Comparison of ENCODE assay signal across 20 cellular contexts in the genomic region with DNA sequence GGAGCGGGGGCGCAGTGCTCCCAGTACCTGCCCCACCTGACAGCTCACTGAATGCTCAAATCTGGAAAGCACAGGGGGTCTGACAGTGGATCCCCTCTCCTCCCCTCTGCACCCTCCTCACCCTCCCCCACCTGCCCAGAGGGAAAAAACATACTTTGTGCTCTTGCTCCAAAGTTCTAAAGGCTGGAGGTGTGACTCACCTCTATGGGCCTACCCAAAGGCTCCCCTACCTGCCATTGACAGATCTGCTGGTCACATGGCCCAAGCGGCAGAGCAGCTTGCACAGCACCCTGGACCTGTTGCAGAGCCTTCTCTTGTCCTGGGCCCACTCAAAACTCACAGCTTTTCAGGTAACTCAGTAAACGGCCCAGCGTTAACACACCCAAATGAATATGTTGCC. TPM values are rescaled to one million over a fixed set of nuclear protein-coding genes. Genes with fewer than 3 reads are reported as not detected.
A peak's percentile ranks its signal among the peaks of the same experiment; 100 is the strongest.
DNase-seq lines count a peak whose midpoint lies in the region; ATAC-seq and FAIRE-seq lines count a peak whose summit lies in the region.
"Had no signal": no experiment of that assay in that cellular context is flagged by ENCODE, and none has a peak within 500 bp of the region (broad histone marks: within the 10 kb centered on the region; RNA-seq: fewer than 3 reads in every experiment).

No MANE protein-coding gene starts in this region.

- no peak overlapping the region for H2BK15ac ChIP-seq in mesendoderm (replicated peaks; ENCODE audit: low read depth)

- no peak overlapping the region for H4K5ac ChIP-seq in mesendoderm (ENCODE audit: low read length)

- H3K27ac Mint-ChIP-seq in stimulated activated naive CD8-positive, alpha-beta T cell treated with anti-CD3 and anti-CD28 coated beads, Interleukin-15, Interleukin-2, amounts not matched to agents 100 ng/mL and 50 ng/mL, for 24 hours = peak overlapping the region; percentile 45
- no peak overlapping the region for H3K27ac Mint-ChIP-seq in activated naive CD8-positive, alpha-beta T cell treated with anti-CD3 and anti-CD28 coated beads, Interleukin-2, amount 50 U/mL, for 24 hours
- H3K27ac Mint-ChIP-seq: neural progenitor cell; T-helper 2 cell treated with Interferon-gamma antibody and Interleukin-4, amounts not matched to agents 5 μg/mL and 100 μg/mL, for 36 hours had no signal

- H3K36me3 ChIP-seq in mesendoderm (ENCODE audit: control insufficient read depth, insufficient read depth, low read length) = no peaks in the 10 kb centered on the region

- no peak overlapping the region for H2BK120ac ChIP-seq in mesendoderm (ENCODE audit: low read depth, low read length)

- no peak overlapping the region for H2BK5ac ChIP-seq in mesendoderm (ENCODE audit: low read length)

- H3K4ac ChIP-seq in mesendoderm (ENCODE audit: low read depth, low read length) = no peak overlapping the region

- no peak for DNase-seq in stimulated activated naive CD8-positive, alpha-beta T cell treated with anti-CD3 and anti-CD28 coated beads, Interleukin-15, Interleukin-2, amounts not matched to agents 100 U/mL and 50 U/mL, for 24 hours
- no peak for DNase-seq in activated naive CD8-positive, alpha-beta T cell treated with anti-CD3 and anti-CD28 coated beads, Interleukin-2, amount 50 U/mL, for 24 hours
- DNase-seq in mesendoderm = peak; percentile 47
- DNase-seq in effector CD8-positive, alpha-beta T cell (lab: John Stamatoyannopoulos, UW) = no peak
- no peak for DNase-seq in NCI-H1048 (lab: John Stamatoyannopoulos, UW)
- no peak for DNase-seq in GM19239 (ENCODE audit: insufficient read length, low spot score)
- DNase-seq: activated CD4-positive, CD25-positive, alpha-beta regulatory T cell; aorta; CD4-positive, CD25-positive, alpha-beta regulatory T cell; cerebellar nuclear complex; DND-41; NCI-H1417 treated with DMSO at 0.1 percent for 48 hours; NCI-H526; right cardiac atrium had no signal

- peaks cover 16% of the 10 kb centered on the region for H3K9me3 Mint-ChIP-seq in stimulated activated naive CD8-positive, alpha-beta T cell treated with anti-CD3 and anti-CD28 coated beads, Interleukin-15, Interleukin-2, amounts not matched to agents 100 ng/mL and 50 ng/mL, for 24 hours
- peaks cover 19% of the 10 kb centered on the region for H3K9me3 Mint-ChIP-seq in activated naive CD8-positive, alpha-beta T cell treated with anti-CD3 and anti-CD28 coated beads, Interleukin-2, amount 50 U/mL, for 24 hours

- no peaks in the 10 kb centered on the region for H3K79me2 ChIP-seq in mesendoderm (ENCODE audit: control insufficient read depth, insufficient read depth, low read length)

- no peaks in the 10 kb centered on the region for H3K27me3 ChIP-seq in mesendoderm (ENCODE audit: insufficient read depth, low read length, poor library complexity)
- H3K27me3 ChIP-seq: neural progenitor cell had no signal

- H4K8ac ChIP-seq in mesendoderm (ENCODE audit: low read depth, low read length) = no peak overlapping the region

- no peak overlapping the region for H3K23ac ChIP-seq in mesendoderm (ENCODE audit: low read length)

- H3K4me2 ChIP-seq in mesendoderm (ENCODE audit: low read length) = no peak overlapping the region
- H3K4me2 ChIP-seq: neural progenitor cell had no signal

- H3K4me1 Mint-ChIP-seq in stimulated activated naive CD8-positive, alpha-beta T cell treated with anti-CD3 and anti-CD28 coated beads, Interleukin-15, Interleukin-2, amounts not matched to agents 100 ng/mL and 50 ng/mL, for 24 hours (ENCODE audit: low read depth) = no peaks in the 10 kb centered on the region
- no peaks in the 10 kb centered on the region for H3K4me1 Mint-ChIP-seq in activated naive CD8-positive, alpha-beta T cell treated with anti-CD3 and anti-CD28 coated beads, Interleukin-2, amount 50 U/mL, for 24 hours
- H3K4me1 Mint-ChIP-seq: neural progenitor cell had no signal

- H3K9ac ChIP-seq in mesendoderm (ENCODE audit: low read length) = no peak overlapping the region
- H3K9ac ChIP-seq: neural progenitor cell had no signal

- H3K18ac ChIP-seq in mesendoderm (ENCODE audit: low read length) = no peak overlapping the region

- H3K27me3 Mint-ChIP-seq in stimulated activated naive CD8-positive, alpha-beta T cell treated with anti-CD3 and anti-CD28 coated beads, Interleukin-15, Interleukin-2, amounts not matched to agents 100 ng/mL and 50 ng/mL, for 24 hours = no peaks in the 10 kb centered on the region
- H3K27me3 Mint-ChIP-seq in activated naive CD8-positive, alpha-beta T cell treated with anti-CD3 and anti-CD28 coated beads, Interleukin-2, amount 50 U/mL, for 24 hours = no peaks in the 10 kb centered on the region
- H3K27me3 Mint-ChIP-seq: CD4-positive, CD25-positive, alpha-beta regulatory T cell had no signal

- peaks cover 22% of the 10 kb centered on the region for H3K36me3 Mint-ChIP-seq in stimulated activated naive CD8-positive, alpha-beta T cell treated with anti-CD3 and anti-CD28 coated beads, Interleukin-15, Interleukin-2, amounts not matched to agents 100 ng/mL and 50 ng/mL, for 24 hours (ENCODE audit: low read depth)
- peaks cover 14% of the 10 kb centered on the region for H3K36me3 Mint-ChIP-seq in activated naive CD8-positive, alpha-beta T cell treated with anti-CD3 and anti-CD28 coated beads, Interleukin-2, amount 50 U/mL, for 24 hours (ENCODE audit: low read depth)

- H3K4me3 ChIP-seq in mesendoderm (ENCODE audit: low read length) = no peak overlapping the region
- H3K4me3 ChIP-seq: neural progenitor cell had no signal

- no peak for ATAC-seq in stimulated activated naive CD8-positive, alpha-beta T cell treated with anti-CD3 and anti-CD28 coated beads, Interleukin-15, Interleukin-2, amounts not matched to agents 100 U/mL and 50 U/mL, for 24 hours
- peak; percentile 33 for ATAC-seq in activated naive CD8-positive, alpha-beta T cell treated with anti-CD3 and anti-CD28 coated beads, Interleukin-2, amount 50 U/mL, for 24 hours
- ATAC-seq in HG02642 (IDR thresholded peaks at IDR 0.05; ENCODE audit: poor library complexity, unreplicated experiment) = no peak

- H2AK5ac ChIP-seq in mesendoderm (ENCODE audit: low read length) = no peak overlapping the region

- no peaks in the 10 kb centered on the region for H3K79me1 ChIP-seq in mesendoderm (ENCODE audit: low read length)

- H3K4me1 ChIP-seq in mesendoderm (ENCODE audit: control insufficient read depth, low read depth, low read length) = no peaks in the 10 kb centered on the region
- H3K4me1 ChIP-seq: neural progenitor cell had no signal

- H3K56ac ChIP-seq in mesendoderm (ENCODE audit: low read length) = no peak overlapping the region

- no peak for FAIRE-seq in GM19239 (lab: Jason Lieb, UNC)
- FAIRE-seq: H54, urothelium cell line had no signal

- no CpG with 5 or more reads among the region's 5 CpGs for WGBS in mesendoderm (ENCODE audit: extremely low coverage, insufficient coverage, low lambda C conversion rate)

- H3K27ac ChIP-seq in mesendoderm (ENCODE audit: low read depth, low read length) = no peak overlapping the region

- no peak overlapping the region for H3K4me3 Mint-ChIP-seq in stimulated activated naive CD8-positive, alpha-beta T cell treated with anti-CD3 and anti-CD28 coated beads, Interleukin-15, Interleukin-2, amounts not matched to agents 100 ng/mL and 50 ng/mL, for 24 hours
- H3K4me3 Mint-ChIP-seq in activated naive CD8-positive, alpha-beta T cell treated with anti-CD3 and anti-CD28 coated beads, Interleukin-2, amount 50 U/mL, for 24 hours = no peak overlapping the region
- H3K4me3 Mint-ChIP-seq: CD4-positive, CD25-positive, alpha-beta regulatory T cell; neural progenitor cell; T-helper 2 cell treated with Interferon-gamma antibody and Interleukin-4, amounts not matched to agents 5 μg/mL and 100 μg/mL, for 36 hours had no signal

RNA-seq across cellular contexts. Expression of a gene that starts 55.7 kb away (rescaled TPM):
- polyA plus RNA-seq in mesendoderm (2013, experiment 1 of 2) = 67.0 TPM
- 71.5 TPM for polyA plus RNA-seq in mesendoderm (2013, experiment 2 of 2)
